10 cellular contexts compared by ENCODE assay signal in genomic region chr3:169264711-169265110, GRCh38.
A peak's percentile ranks its signal among the peaks of the same experiment; 100 is the strongest.
DNase-seq lines count a peak whose midpoint lies in the region; ATAC-seq and TF ChIP-seq lines count a peak whose summit lies in the region.
"Had no signal": no experiment of that assay in that cellular context is flagged by ENCODE, and none has a peak within 500 bp of the region (broad histone marks: within the 10 kb centered on the region; RNA-seq: fewer than 3 reads in every experiment).

No MANE protein-coding gene starts in this region.

- no peak overlapping the region for H3K4me3 ChIP-seq in foreskin fibroblast (ENCODE audit: low read depth in 1 of 2, low read length in 2 of 2)

- no peak for ATAC-seq in HG03139 (IDR thresholded peaks at IDR 0.05; ENCODE audit: unreplicated experiment)
- ATAC-seq in HG02852 (IDR thresholded peaks at IDR 0.05; ENCODE audit: unreplicated experiment): no peak
- ATAC-seq: CD8-positive, alpha-beta T cell had no signal

- DNase-seq in DMS153 treated with DMSO at 0.1 percent for 48 hours (lab: John Stamatoyannopoulos, UW; ENCODE audit: unreplicated experiment) (peak; percentile 79), NCI-H2029 treated with DMSO at 0.1 percent for 48 hours (lab: John Stamatoyannopoulos, UW) (peak; percentile 83), astrocyte of the hippocampus (ENCODE audit: low read depth, low spot score) (peak; percentile 77), mucosa of gallbladder (ENCODE audit: low spot score) (peak; percentile 60), foreskin fibroblast (no peak), cerebellar nuclear complex (lab: John Stamatoyannopoulos, UW) (no peak)
- DNase-seq: CD8-positive, alpha-beta T cell; T-helper 9 cell had no signal

- TF ChIP-seq CTCF in foreskin fibroblast (IDR thresholded peaks at IDR 0.05; ENCODE audit: low read depth, low read length): no peak

Comparison
In these comparisons a context has a peak if more than half of its experiments do, and no peak if none do; other contexts are left out.
1. DNase-seq: peak in DMS153 treated with DMSO at 0.1 percent for 48 hours (single experiment), NCI-H2029 treated with DMSO at 0.1 percent for 48 hours (single experiment), astrocyte of the hippocampus (single experiment) and mucosa of gallbladder (single experiment); none in foreskin fibroblast (0 of 2) and cerebellar nuclear complex (0 of 2).